Comparison of ENCODE assay signal across 28 cellular contexts in the genomic region with DNA sequence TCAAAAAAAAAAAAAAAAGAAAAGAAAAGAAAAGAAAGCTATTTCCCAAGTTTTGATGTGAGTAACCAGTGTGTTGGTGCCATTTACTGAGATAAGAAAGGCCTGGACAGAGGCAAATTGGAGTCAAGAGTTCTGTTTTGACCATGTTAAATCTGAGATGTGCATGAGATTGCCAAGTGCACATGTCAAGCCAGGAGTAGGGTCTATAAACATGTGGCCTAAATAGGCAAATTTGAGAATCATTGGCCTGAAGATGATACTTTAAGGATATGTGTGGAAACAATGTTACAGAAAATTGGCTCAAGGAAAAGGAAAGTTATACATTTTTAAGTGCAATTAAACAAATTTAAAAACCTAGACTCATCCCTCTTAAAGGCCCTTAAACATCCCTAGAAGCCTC. TPM values are rescaled to one million over a fixed set of nuclear protein-coding genes. Genes with fewer than 3 reads are reported as not detected.
"Had no signal": no experiment of that assay in that cellular context is flagged by ENCODE, and none has a peak within 500 bp of the region (broad histone marks: within the 10 kb centered on the region; RNA-seq: fewer than 3 reads in every experiment).

No MANE protein-coding gene starts in this region.

- H3K27ac ChIP-seq: adrenal gland, body of pancreas, epithelial cell of prostate, gastroesophageal sphincter, heart right ventricle had no signal

- H3K27me3 ChIP-seq: adrenal gland, body of pancreas, esophagus squamous epithelium, gastroesophageal sphincter, heart right ventricle had no signal

- H3K36me3 ChIP-seq: adrenal gland, esophagus squamous epithelium, gastroesophageal sphincter, heart right ventricle had no signal

- DNase-seq: activated CD4-positive, alpha-beta memory T cell treated with anti-CD3 and anti-CD28 coated beads for 36 hours; activated CD4-positive, alpha-beta T cell treated with anti-CD3 and anti-CD28 coated beads for 36 hours; activated CD4-positive, alpha-beta T cell treated with anti-CD3 and anti-CD28 coated beads, Interleukin-2, amount 10 ng/mL, durations not matched to agents 24 days and 14 days; activated CD4-positive, CD25-positive, alpha-beta regulatory T cell; activated CD4-positive, CD25-positive, alpha-beta regulatory T cell treated with anti-CD3 and anti-CD28 coated beads, Interleukin-2, amount 50 U/mL, for 72 hours; activated CD8-positive, alpha-beta memory T cell treated with anti-CD3 and anti-CD28 coated beads, Interleukin-2, amount 10 ng/mL, durations not matched to agents 7 days and 5 days; activated CD8-positive, alpha-beta memory T cell treated with anti-CD3 and anti-CD28 coated beads, Interleukin-2, amount 50 U/mL, for 4 hours; activated CD8-positive, alpha-beta T cell treated with anti-CD3 and anti-CD28 coated beads, Interleukin-2, amount 10 ng/mL, durations not matched to agents 7 days and 5 days; activated naive CD4-positive, alpha-beta T cell treated with anti-CD3 and anti-CD28 coated beads for 36 hours; activated naive CD8-positive, alpha-beta T cell treated with anti-CD3 and anti-CD28 coated beads for 36 hours; activated naive CD8-positive, alpha-beta T cell treated with anti-CD3 and anti-CD28 coated beads, Interleukin-2, amount 50 U/mL, for 24 hours; activated T-cell treated with anti-CD3 and anti-CD28 coated beads, Interleukin-2, amount 50 U/mL, for 1 hour; activated T-cell treated with anti-CD3 and anti-CD28 coated beads, Interleukin-2, amount 50 U/mL, for 48 hours; adrenal gland; amygdala; aorta; body of pancreas; caudate nucleus; effector CD8-positive, alpha-beta T cell; esophagus squamous epithelium; foreskin melanocyte; heart right ventricle; T-helper 2 cell had no signal

- H3K4me3 ChIP-seq: adrenal gland, body of pancreas, esophagus squamous epithelium, gastroesophageal sphincter, heart right ventricle had no signal

- H3K4me1 ChIP-seq: gastroesophageal sphincter had no signal

- H3K9me3 ChIP-seq: adrenal gland, body of pancreas, esophagus squamous epithelium, gastroesophageal sphincter, heart right ventricle had no signal

- ATAC-seq: activated CD4-positive, alpha-beta T cell treated with anti-CD3 and anti-CD28 coated beads for 36 hours; activated CD8-positive, alpha-beta memory T cell treated with anti-CD3 and anti-CD28 coated beads, Interleukin-2, amount 10 ng/mL, durations not matched to agents 7 days and 5 days; activated CD8-positive, alpha-beta T cell treated with anti-CD3 and anti-CD28 coated beads, Interleukin-2, amount 10 ng/mL, durations not matched to agents 7 days and 5 days; activated naive CD8-positive, alpha-beta T cell treated with anti-CD3 and anti-CD28 coated beads, Interleukin-2, amount 50 U/mL, for 24 hours; body of pancreas; gastroesophageal sphincter; heart right ventricle had no signal

RNA-seq across cellular contexts. Expression of a gene that starts 42.3 kb away (rescaled TPM):
- total RNA-seq: activated CD4-positive, alpha-beta memory T cell treated with anti-CD3 and anti-CD28 coated beads for 36 hours; activated CD4-positive, alpha-beta T cell treated with anti-CD3 and anti-CD28 coated beads for 36 hours; activated CD4-positive, alpha-beta T cell treated with anti-CD3 and anti-CD28 coated beads, Interleukin-2, amount 10 ng/mL, durations not matched to agents 24 days and 14 days; activated CD8-positive, alpha-beta memory T cell treated with anti-CD3 and anti-CD28 coated beads for 36 hours; activated CD8-positive, alpha-beta memory T cell treated with anti-CD3 and anti-CD28 coated beads, Interleukin-2, amount 10 ng/mL, durations not matched to agents 7 days and 5 days; activated CD8-positive, alpha-beta T cell treated with anti-CD3 and anti-CD28 coated beads, Interleukin-2, amount 10 ng/mL, durations not matched to agents 7 days and 5 days; activated naive CD4-positive, alpha-beta T cell treated with anti-CD3 and anti-CD28 coated beads for 36 hours; activated naive CD8-positive, alpha-beta T cell treated with anti-CD3 and anti-CD28 coated beads for 36 hours; activated T-helper 1 cell treated with anti-CD3 and anti-CD28 coated beads, Interleukin-12 subunit alpha, Interleukin-12 subunit beta, Interleukin-2, Interleukin-4 antibody, amounts not matched to agents 30 ng/mL and 10 ng/mL and 1 ng/mL, durations not matched to agents 14 hours and 24 hours and 36 hours; activated T-helper 2 cell treated with anti-CD3 and anti-CD28 coated beads, Interferon-gamma antibody, Interleukin-2, Interleukin-4, amounts not matched to agents 10 μg/mL and 5 μg/mL and 100 μg/mL, durations not matched to agents 14 hours and 24 hours and 36 hours had no signal
